In genomic region chr2:235264121-235264493, GRCh38 we compare ENCODE assay signal across 14 cellular contexts.
DNase-seq lines count a peak whose midpoint lies in the region; ATAC-seq and TF ChIP-seq lines count a peak whose summit lies in the region.
"Had no signal": no experiment of that assay in that cellular context is flagged by ENCODE, and none has a peak within 500 bp of the region (broad histone marks: within the 10 kb centered on the region; RNA-seq: fewer than 3 reads in every experiment).

No MANE protein-coding gene starts in this region.

- H2AFZ ChIP-seq in PC-9: peak overlapping the region; percentile 61; the same call in 1 of the 2 replicates

- no TSS peak for BruUV-seq in PC-9 (replicated peaks; lab: Mats Ljungman, UMichigan)

- POLR2A ChIA-PET in AG04450 (lab: Yijun Ruan, JAX): no interaction called here
- POLR2A ChIA-PET in PC-9 (lab: Charles Lee; ENCODE audit: unreplicated experiment): interaction anchor here (0.5 kb wide), 2 partner anchors 131 to 333 kb away, joined by 3 read pairs; no protein-coding TSS in a partner anchor

- intact Hi-C loops in PC-9 (cut with micrococcal nuclease; ENCODE audit: unreplicated experiment) (loop anchor here (10.0 kb wide), 1 partner anchor 129 kb away; no protein-coding TSS in a partner anchor), colonic mucosa (cut with DNase I) (loop anchor here (10.0 kb wide), 1 partner anchor 119 kb away; no protein-coding TSS in a partner anchor)

- H3K4me3 Mint-ChIP-seq in neural crest cell: peak overlapping the region; percentile 79
- H3K4me3 Mint-ChIP-seq in effector memory CD8-positive, alpha-beta T cell: no peak overlapping the region
- H3K4me3 Mint-ChIP-seq: activated CD4-positive, alpha-beta memory T cell treated with anti-CD3 and anti-CD28 coated beads for 36 hours; activated naive CD4-positive, alpha-beta T cell treated with anti-CD3 and anti-CD28 coated beads for 36 hours; CD14-positive monocyte had no signal

- H4K20me1 ChIP-seq in PC-9 (ENCODE audit: insufficient read depth): no peaks in the 10 kb centered on the region

- H3K27ac ChIP-seq in AG04450 (ENCODE audit: low read depth, low read length) (peak overlapping the region; percentile 65), PC-9 (no peak overlapping the region), colonic mucosa (peak overlapping the region; percentile 72)

- ATAC-seq in GM19035 (IDR thresholded peaks at IDR 0.05; ENCODE audit: unreplicated experiment): no peak
- no peak for ATAC-seq in effector memory CD8-positive, alpha-beta T cell (replicated peaks)

- TF ChIP-seq CTCF in AG04450 (IDR thresholded peaks at IDR 0.05; ENCODE audit: low read depth, low read length): no peak
- no peak for TF ChIP-seq CTCF in PC-9 (conservative IDR thresholded peaks at IDR 0.05)
- TF ChIP-seq CTCF in colonic mucosa (IDR thresholded peaks at IDR 0.05): no peak
- TF ChIP-seq CTCF in neural crest cell (conservative IDR thresholded peaks at IDR 0.05): no peak

- peaks cover 30% of the 10 kb centered on the region for H3K4me1 ChIP-seq in PC-9 (replicated peaks; ENCODE audit: insufficient read depth)
- peaks cover 6% of the 10 kb centered on the region for H3K4me1 ChIP-seq in colonic mucosa
- H3K4me1 ChIP-seq: pancreas had no signal

- CTCF ChIA-PET in AG04450 (lab: Charles Lee) (interaction anchor here (1.8 kb wide), 1 partner anchor 15 kb away, joined by 3 read pairs; no protein-coding TSS in a partner anchor), PC-9 (lab: Charles Lee) (interaction anchor here (1.0 kb wide), 1 partner anchor 94 kb away, joined by 3 read pairs; no protein-coding TSS in a partner anchor)

- peak overlapping the region; percentile 62 for H3K4me2 ChIP-seq in PC-9

- DNase-seq in AG04450 (ENCODE audit: low read depth, low spot score): no peak
- no peak for DNase-seq in PC-9
- no peak for DNase-seq in colonic mucosa
- no peak for DNase-seq in neural crest cell (ENCODE audit: low read depth, low spot score)
- DNase-seq in KBM-7: no peak
- no peak for DNase-seq in effector memory CD8-positive, alpha-beta T cell
- DNase-seq in stimulated activated CD4-positive, alpha-beta T cell treated with anti-CD3 and anti-CD28 coated beads, Interleukin-2, amount 100 ng/mL, for 48 hours: no peak
- DNase-seq: activated CD4-positive, alpha-beta memory T cell treated with anti-CD3 and anti-CD28 coated beads for 36 hours; activated naive CD4-positive, alpha-beta T cell treated with anti-CD3 and anti-CD28 coated beads for 36 hours; stimulated activated CD4-positive, alpha-beta T cell treated with anti-CD3 and anti-CD28 coated beads, Interleukin-4, amount 100 ng/mL, for 1 hour; stimulated activated naive CD4-positive, alpha-beta T cell had no signal

- peaks cover 13% of the 10 kb centered on the region for H3F3A ChIP-seq in PC-9 (ENCODE audit: insufficient read depth, low read depth)

- H3K27me3 Mint-ChIP-seq in neural crest cell (ENCODE audit: low read depth): peaks cover 3% of the 10 kb centered on the region
- H3K27me3 Mint-ChIP-seq in effector memory CD8-positive, alpha-beta T cell: peaks cover 54 to 73% of the 10 kb centered on the region in 2 donors

- no peaks in the 10 kb centered on the region for H3K9me3 ChIP-seq in AG04450 (ENCODE audit: control insufficient read depth, insufficient read depth, low read length)
- H3K9me3 ChIP-seq in PC-9 (ENCODE audit: insufficient read depth, low read depth): no peaks in the 10 kb centered on the region
- H3K9me3 ChIP-seq in colonic mucosa: no peaks in the 10 kb centered on the region
- H3K9me3 ChIP-seq: pancreas had no signal

- in situ Hi-C loops in KBM-7 (cut with MboI; ENCODE audit: low pct_unique_long_range_greater_than_20kb, low sequenced_read_pairs): no loop called here

- no peaks in the 10 kb centered on the region for H3K9me3 Mint-ChIP-seq in neural crest cell
- peaks cover 0 to 4% of the 10 kb centered on the region in 2 donors for H3K9me3 Mint-ChIP-seq in effector memory CD8-positive, alpha-beta T cell
- H3K9me3 Mint-ChIP-seq: activated CD4-positive, alpha-beta memory T cell treated with anti-CD3 and anti-CD28 coated beads for 36 hours; activated naive CD4-positive, alpha-beta T cell treated with anti-CD3 and anti-CD28 coated beads for 36 hours had no signal

- H3K4me3 ChIP-seq in AG04450 (ENCODE audit: low read depth, low read length): peak overlapping the region; percentile 41; the same call in 1 of the 2 replicates
- peak overlapping the region; percentile 20; the same call in 1 of the 2 replicates for H3K4me3 ChIP-seq in PC-9
- peak overlapping the region; percentile 15 for H3K4me3 ChIP-seq in colonic mucosa
- H3K4me3 ChIP-seq: pancreas had no signal

- no peaks in the 10 kb centered on the region for H3K9me2 ChIP-seq in PC-9 (ENCODE audit: insufficient read depth)

- H3K27me3 ChIP-seq in AG04450 (ENCODE audit: control insufficient read depth, insufficient read depth, low read length): no peaks in the 10 kb centered on the region
- H3K27me3 ChIP-seq in PC-9 (ENCODE audit: insufficient read depth, low read depth): no peaks in the 10 kb centered on the region
- H3K27me3 ChIP-seq in colonic mucosa: no peaks in the 10 kb centered on the region
- H3K27me3 ChIP-seq: pancreas had no signal

- peak overlapping the region in 1 of 2 donors; percentile 28 for H3K9ac ChIP-seq in colonic mucosa (ENCODE audit: low read depth in 2 of 2, low read length in 2 of 2)

- H3K36me3 ChIP-seq in PC-9 (ENCODE audit: low read depth) (no peaks in the 10 kb centered on the region), colonic mucosa (no peaks in the 10 kb centered on the region)
- H3K36me3 ChIP-seq: pancreas had no signal

- peaks cover 79% of the 10 kb centered on the region for H3K4me1 Mint-ChIP-seq in neural crest cell
- H3K4me1 Mint-ChIP-seq in effector memory CD8-positive, alpha-beta T cell (ENCODE audit: low read depth in 2 of 2): peaks cover 0 to 5% of the 10 kb centered on the region in 2 donors

- no peaks in the 10 kb centered on the region for H3K36me3 Mint-ChIP-seq in neural crest cell (ENCODE audit: low read depth)
- H3K36me3 Mint-ChIP-seq in effector memory CD8-positive, alpha-beta T cell (ENCODE audit: insufficient read depth): peaks cover 4% of the 10 kb centered on the region
- H3K36me3 Mint-ChIP-seq: activated CD4-positive, alpha-beta memory T cell treated with anti-CD3 and anti-CD28 coated beads for 36 hours; CD14-positive monocyte had no signal

- H3K27ac Mint-ChIP-seq in neural crest cell (ENCODE audit: unreplicated experiment): peak overlapping the region; percentile 98
- H3K27ac Mint-ChIP-seq in effector memory CD8-positive, alpha-beta T cell: no peak overlapping the region
- H3K27ac Mint-ChIP-seq: activated CD4-positive, alpha-beta memory T cell treated with anti-CD3 and anti-CD28 coated beads for 36 hours; activated naive CD4-positive, alpha-beta T cell treated with anti-CD3 and anti-CD28 coated beads for 36 hours; CD14-positive monocyte had no signal

- H3K79me2 ChIP-seq in PC-9 (ENCODE audit: low read depth): no peaks in the 10 kb centered on the region
